Comparison of ENCODE assay signal across 9 cellular contexts in genomic region chr2:16653799-16654198, GRCh38. TPM values are rescaled to one million over a fixed set of nuclear protein-coding genes. Genes with fewer than 3 reads are reported as not detected.
DNase-seq lines count a peak whose midpoint lies in the region; ATAC-seq and TF ChIP-seq lines count a peak whose summit lies in the region.
"Had no signal": no experiment of that assay in that cellular context is flagged by ENCODE, and none has a peak within 500 bp of the region (broad histone marks: within the 10 kb centered on the region; RNA-seq: fewer than 3 reads in every experiment).

No MANE protein-coding gene starts in this region.

- ATAC-seq in GM21367 (IDR thresholded peaks at IDR 0.05; ENCODE audit: unreplicated experiment): peak; percentile 51
- peak; percentile 34 for ATAC-seq in HG03558 (IDR thresholded peaks at IDR 0.05; ENCODE audit: extremely low read depth, unreplicated experiment)

- peaks cover 80% of the 10 kb centered on the region for H3K79me2 ChIP-seq in DOHH2 (ENCODE audit: control insufficient read depth, low read length)

- H3K9me3 ChIP-seq in DOHH2 (ENCODE audit: control insufficient read depth, insufficient read depth, low read length): no peaks in the 10 kb centered on the region

- H3K27ac ChIP-seq in DOHH2 (ENCODE audit: low read depth, low read length): peak overlapping the region; percentile 99

- H3K4me1 Mint-ChIP-seq in immature natural killer cell (peaks cover 99 to 100% of the 10 kb centered on the region in 2 donors), osteocyte (ENCODE audit: unreplicated experiment) (peaks cover 41% of the 10 kb centered on the region)

- H3K4me1 ChIP-seq in DOHH2 (ENCODE audit: control insufficient read depth, low read length): peaks cover 100% of the 10 kb centered on the region

- peak overlapping the region; percentile 90 for H3K4me2 ChIP-seq in DOHH2 (ENCODE audit: low read length)

- peaks cover 14% of the 10 kb centered on the region for H3K36me3 ChIP-seq in DOHH2 (ENCODE audit: control insufficient read depth, low read length)

- peak overlapping the region; percentile 64 to 77 (median 70) for H3K4me3 Mint-ChIP-seq in immature natural killer cell
- no peak overlapping the region for H3K4me3 Mint-ChIP-seq in osteocyte (ENCODE audit: unreplicated experiment)

- H3K36me3 Mint-ChIP-seq in immature natural killer cell (peaks cover 0 to 6% (median 4%) of the 10 kb centered on the region in 3 donors), osteocyte (ENCODE audit: unreplicated experiment) (no peaks in the 10 kb centered on the region)

- H3F3A ChIP-seq in DOHH2 (ENCODE audit: control insufficient read depth, insufficient read depth): peaks cover 47% of the 10 kb centered on the region

- H3K4me3 ChIP-seq in DOHH2 (ENCODE audit: low read length): peak overlapping the region; percentile 65

- H4K20me1 ChIP-seq in DOHH2 (ENCODE audit: control insufficient read depth, insufficient read depth, low read depth, low read length): no peaks in the 10 kb centered on the region

- TF ChIP-seq CTCF in DOHH2 (IDR thresholded peaks at IDR 0.05; ENCODE audit: low read depth, low read length, poor library complexity, severe bottlenecking) (no peak), osteocyte (IDR thresholded peaks at IDR 0.05) (no peak)

- no peaks in the 10 kb centered on the region for H3K27me3 Mint-ChIP-seq in immature natural killer cell (ENCODE audit: low read depth in 3 of 3)
- H3K27me3 Mint-ChIP-seq in osteocyte (ENCODE audit: unreplicated experiment): peaks cover 15% of the 10 kb centered on the region

- no peaks in the 10 kb centered on the region for H3K9me2 ChIP-seq in DOHH2 (replicated peaks; ENCODE audit: control insufficient read depth, low read length)

- DNase-seq in immature natural killer cell (no peak), HCEC 1CT (no peak), osteocyte (ENCODE audit: extremely low spot score, unreplicated experiment) (no peak), globus pallidus (ENCODE audit: low spot score) (no peak), kidney glomerular epithelial cell (lab: John Stamatoyannopoulos, UW) (no peak)
- DNase-seq: COR-L47 had no signal

- H3K9me3 Mint-ChIP-seq in immature natural killer cell (no peaks in the 10 kb centered on the region), osteocyte (ENCODE audit: unreplicated experiment) (no peaks in the 10 kb centered on the region)

- H3K27ac Mint-ChIP-seq in immature natural killer cell: peak overlapping the region; percentile 90 to 94 (median 93)
- no peak overlapping the region for H3K27ac Mint-ChIP-seq in osteocyte (ENCODE audit: unreplicated experiment)

- no peaks in the 10 kb centered on the region for H3K27me3 ChIP-seq in DOHH2 (ENCODE audit: control insufficient read depth, low read length)

RNA-seq across cellular contexts. Expression of gene CYRIA, which starts 11.8 kb away (rescaled TPM):
- polyA plus RNA-seq in immature natural killer cell: 10 to 100 TPM; 24.0 to 41.8 (median 25.3) TPM
- total RNA-seq in osteocyte: 2.8 TPM in 2 replicates
